Comparison of ENCODE assay signal across 19 cellular contexts in the genomic region with DNA sequence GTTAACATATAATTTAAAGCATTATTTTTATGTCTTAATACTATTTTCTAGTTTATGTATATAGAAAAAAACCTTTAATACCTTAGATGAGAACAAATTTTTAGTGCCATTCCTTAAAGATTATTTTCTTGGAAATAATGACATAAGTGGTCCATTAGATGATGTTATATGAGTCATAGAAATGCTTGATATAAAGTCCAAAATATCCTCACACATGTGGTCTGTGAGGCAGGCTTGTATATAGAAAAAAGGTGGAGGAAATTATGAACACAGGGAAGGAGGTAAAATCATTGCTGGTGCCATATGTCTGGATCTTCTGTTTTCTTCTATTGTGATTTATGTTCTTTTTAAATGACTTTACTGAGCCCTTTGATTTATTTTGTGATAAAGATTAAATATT.
"Had no signal": no experiment of that assay in that cellular context is flagged by ENCODE, and none has a peak within 500 bp of the region (broad histone marks: within the 10 kb centered on the region; RNA-seq: fewer than 3 reads in every experiment).

No MANE protein-coding gene starts in this region.

- H3K36me3 Mint-ChIP-seq: activated naive CD8-positive, alpha-beta T cell treated with anti-CD3 and anti-CD28 coated beads, Interleukin-2, amount 10 ng/mL, durations not matched to agents 7 days and 5 days; memory B cell had no signal

- H3K27me3 ChIP-seq: hepatocyte had no signal

- H3K4me1 Mint-ChIP-seq: memory B cell had no signal

- H3K27ac Mint-ChIP-seq: activated naive CD8-positive, alpha-beta T cell treated with anti-CD3 and anti-CD28 coated beads, Interleukin-2, amount 10 ng/mL, durations not matched to agents 7 days and 5 days; memory B cell; naive thymus-derived CD4-positive, alpha-beta T cell had no signal

- H3K4me3 Mint-ChIP-seq: memory B cell; naive thymus-derived CD4-positive, alpha-beta T cell had no signal

- H3K9me3 Mint-ChIP-seq: activated naive CD8-positive, alpha-beta T cell treated with anti-CD3 and anti-CD28 coated beads, Interleukin-2, amount 10 ng/mL, durations not matched to agents 7 days and 5 days had no signal

- H3K36me3 ChIP-seq: left ventricle myocardium inferior had no signal

- ATAC-seq: activated CD4-positive, CD25-positive, alpha-beta regulatory T cell treated with anti-CD3 and anti-CD28 coated beads, Interleukin-2, amount 50 U/mL, for 24 hours; mucosa of descending colon; naive thymus-derived CD4-positive, alpha-beta T cell; stimulated activated naive CD8-positive, alpha-beta T cell treated with anti-CD3 and anti-CD28 coated beads, Interleukin-15, Interleukin-2, amounts not matched to agents 100 U/mL and 50 U/mL, for 24 hours had no signal

- H3K4me3 ChIP-seq: hepatocyte, left ventricle myocardium inferior, mucosa of descending colon, skin epidermis had no signal

- DNase-seq: activated CD4-positive, alpha-beta T cell treated with anti-CD3 and anti-CD28 coated beads, Interleukin-2, amount 50 U/mL, for 1 hour; activated CD8-positive, alpha-beta memory T cell treated with anti-CD3 and anti-CD28 coated beads for 24 hours; activated naive CD4-positive, alpha-beta T cell; activated naive CD8-positive, alpha-beta T cell treated with anti-CD3 and anti-CD28 coated beads, Interleukin-2, amount 10 ng/mL, durations not matched to agents 7 days and 5 days; anterior cingulate cortex; erythroblast; kidney; left ventricle myocardium inferior; mucosa of descending colon; naive thymus-derived CD4-positive, alpha-beta T cell; stimulated activated CD4-positive, alpha-beta T cell treated with anti-CD3 and anti-CD28 coated beads, Interleukin-4, amount 100 ng/mL, for 4 hours; stimulated activated CD8-positive, alpha-beta memory T cell treated with anti-CD3 and anti-CD28 coated beads, Interleukin-4, amount 100 ng/mL, for 48 hours; stimulated activated naive CD8-positive, alpha-beta T cell treated with anti-CD3 and anti-CD28 coated beads, Interleukin-15, Interleukin-2, amounts not matched to agents 100 U/mL and 50 U/mL, for 24 hours; T-helper 9 cell; trophoblast cell had no signal

- H3K27me3 Mint-ChIP-seq: memory B cell had no signal
